12 cellular contexts compared by ENCODE assay signal in the genomic region with DNA sequence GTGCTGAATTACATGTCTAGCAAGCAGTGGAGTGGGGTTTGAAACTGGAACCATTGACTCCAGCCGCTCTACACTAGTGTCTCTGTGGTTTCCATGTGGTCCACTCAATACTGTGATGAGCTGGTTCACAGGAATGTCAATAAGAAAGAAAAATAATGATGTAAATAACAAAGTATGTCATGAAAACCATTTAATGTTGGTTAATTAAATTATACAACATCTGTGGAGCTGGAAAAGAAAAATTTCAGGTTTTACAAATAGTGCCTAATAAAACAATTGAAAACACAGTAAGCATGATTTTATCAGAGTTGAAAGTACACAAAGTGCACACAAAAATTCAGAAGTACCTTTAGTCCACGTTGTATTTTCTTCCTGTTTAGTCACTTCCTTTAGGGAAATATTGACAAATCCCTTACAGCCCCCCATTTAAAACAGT. TPM values are rescaled to one million over a fixed set of nuclear protein-coding genes. Genes with fewer than 3 reads are reported as not detected.
DNase-seq lines count a peak whose midpoint lies in the region; ATAC-seq, FAIRE-seq and TF ChIP-seq lines count a peak whose summit lies in the region.
"Had no signal": no experiment of that assay in that cellular context is flagged by ENCODE, and none has a peak within 500 bp of the region (broad histone marks: within the 10 kb centered on the region; RNA-seq: fewer than 3 reads in every experiment).

No MANE protein-coding gene starts in this region.

- H3K36me3 ChIP-seq in GM12878 (ENCODE audit: control insufficient read depth in 2 of 2, insufficient read depth in 2 of 2, low read length in 1 of 2) (no peaks in the 10 kb centered on the region), right lobe of liver (no peaks in the 10 kb centered on the region)

- BruUV-seq in GM12878 (replicated peaks; lab: Mats Ljungman, UMichigan) = no TSS peak

- TF ChIP-seq EP300 in GM12878 (IDR thresholded peaks at IDR 0.05; ENCODE audit: borderline replicate concordance in 1 of 2, control insufficient read depth in 1 of 2, low read depth in 2 of 2, low read length in 2 of 2) = no peak

- ATAC-seq in GM12878 = peak; percentile 68
- ATAC-seq in right lobe of liver = peak in 1 of 4 donors; percentile 81
- ATAC-seq in HG03097 (IDR thresholded peaks at IDR 0.05; ENCODE audit: low FRiP score, unreplicated experiment) = no peak

- no peak overlapping the region for H3K4me2 ChIP-seq in GM12878 (ENCODE audit: control insufficient read depth, insufficient read depth)

- no peak overlapping the region for H3K9ac ChIP-seq in GM12878 (ENCODE audit: control insufficient read depth, insufficient read depth, low read length)

- RAD21 ChIA-PET in GM12878 (lab: Charles Lee; ENCODE audit: unreplicated experiment) = interaction anchor here (1.4 to 1.6 kb wide), 2 partner anchors 29 to 32 kb away, joined by 3 to 4 read pairs; partner anchors contain the start of gene NAMPT

- H3K27ac ChIP-seq in GM12878 (ENCODE audit: control insufficient read depth, insufficient read depth) (no peak overlapping the region), right lobe of liver (peak overlapping the region in 2 of 3 donors; percentile 19 to 20)

- H2AFZ ChIP-seq in GM12878 (ENCODE audit: control insufficient read depth, low read depth, low read length) = peak overlapping the region; percentile 61

- intact Hi-C loops in GM12878 (cut with micrococcal nuclease; ENCODE audit: unreplicated experiment) (no loop called here), right lobe of liver (cut with DNase I) (no loop called here)

- TF ChIP-seq CTCF in AG10803 (conservative IDR thresholded peaks at IDR 0.05; ENCODE audit: low read length) (no peak), GM12878 (IDR thresholded peaks at IDR 0.05 in 2 of 3, conservative IDR thresholded peaks at IDR 0.05 in 1 of 3; ENCODE audit: control insufficient read depth in 2 of 3, extremely low read depth in 1 of 3, insufficient read depth in 1 of 3, low read depth in 3 of 3, low read length in 3 of 3) (no peak), right lobe of liver (IDR thresholded peaks at IDR 0.05) (no peak)

- no peaks in the 10 kb centered on the region for H4K20me1 ChIP-seq in GM12878 (ENCODE audit: control insufficient read depth, insufficient read depth)

- H3K9me3 ChIP-seq in GM12878 (replicated peaks; ENCODE audit: control insufficient read depth, insufficient read depth, low read length) = no peaks in the 10 kb centered on the region
- H3K9me3 ChIP-seq in right lobe of liver = no peaks in the 10 kb centered on the region

- H3K79me2 ChIP-seq in GM12878 (ENCODE audit: control insufficient read depth, insufficient read depth, low read length) = no peaks in the 10 kb centered on the region

- in situ Hi-C loops in GM12878 (cut with MboI) = no loop called here

- WGBS in GM12878 (ENCODE audit: insufficient coverage, insufficient replicate concordance, low lambda C conversion rate, missing lambda C conversion rate) = 50% methylated on average over 2 of the region's 2 CpGs
- WGBS in right lobe of liver (ENCODE audit: insufficient coverage, low coverage, low lambda C conversion rate, missing lambda C conversion rate) = 40% methylated on average over 2 of the region's 2 CpGs

- CTCF ChIA-PET in GM12878 (lab: Yijun Ruan, JAX) = interaction anchor here (1.5 kb wide), 1 partner anchor 133 kb away, joined by 4 read pairs; no protein-coding TSS in a partner anchor

- POLR2A ChIA-PET in GM12878 (lab: Charles Lee) = interaction anchor here (0.8 kb wide), 1 partner anchor 30 kb away, joined by 3 read pairs; no protein-coding TSS in a partner anchor

- H3K27me3 ChIP-seq in GM12878 (replicated peaks in 1 of 2; ENCODE audit: control insufficient read depth in 2 of 2, insufficient read depth in 2 of 2, low read length in 1 of 2) = no peaks in the 10 kb centered on the region
- no peaks in the 10 kb centered on the region for H3K27me3 ChIP-seq in right lobe of liver

- peak; percentile 82 for DNase-seq in AG10803 (ENCODE audit: low read depth)
- peak; percentile 18 for DNase-seq in HTR-8/SVneo (ENCODE audit: insufficient read length, low spot score)
- DNase-seq in GM12878 (ENCODE audit: low read depth, low spot score) = no peak
- DNase-seq in right lobe of liver = no peak
- no peak for DNase-seq in activated CD8-positive, alpha-beta memory T cell treated with anti-CD3 and anti-CD28 coated beads, Interleukin-2, amount 50 U/mL, for 4 hours
- no peak for DNase-seq in medulla oblongata (ENCODE audit: extremely low spot score)
- DNase-seq in cerebellar cortex (ENCODE audit: low spot score) = no peak
- DNase-seq: activated T-cell treated with anti-CD3 and anti-CD28 coated beads for 4 hours; Caco-2; NCI-H1105 treated with DMSO at 0.1 percent for 48 hours; stimulated activated CD4-positive, alpha-beta T cell treated with anti-CD3 and anti-CD28 coated beads, Interleukin-2, amount 100 ng/mL, for 48 hours had no signal

- TF ChIP-seq POLR2A in GM12878 (IDR thresholded peaks at IDR 0.05; ENCODE audit: low read depth, low read length) (no peak), right lobe of liver (IDR thresholded peaks at IDR 0.05) (no peak)

- H3K4me1 ChIP-seq in GM12878 (ENCODE audit: control insufficient read depth, insufficient read depth, low read length) (peaks cover 5% of the 10 kb centered on the region; the same call in 1 of the 2 replicates), right lobe of liver (no peaks in the 10 kb centered on the region)

- no peak for TF ChIP-seq RAD21 in GM12878 (IDR thresholded peaks at IDR 0.05; ENCODE audit: insufficient read depth, low read depth, low read length)

- no peak for FAIRE-seq in HTR-8/SVneo (lab: Jason Lieb, UNC)
- FAIRE-seq in GM12878 (lab: Jason Lieb, UNC) = no peak

- SMC1A ChIA-PET in GM12878 (lab: Charles Lee; ENCODE audit: uncharacterized antibody, unreplicated experiment) = interaction anchor here (1.1 to 1.6 kb wide), 2 partner anchors 19 to 25 kb away, joined by 3 to 4 read pairs; no protein-coding TSS in a partner anchor

- no peak overlapping the region for H3K4me3 ChIP-seq in AG10803 (ENCODE audit: low read length)
- H3K4me3 ChIP-seq in GM12878 = no peak overlapping the region
- no peak overlapping the region for H3K4me3 ChIP-seq in right lobe of liver

TF ChIP-seq in GM12878, 131 proteins besides CTCF, POLR2A, EP300 and RAD21:
- TF ChIP-seq, protein P1, sequence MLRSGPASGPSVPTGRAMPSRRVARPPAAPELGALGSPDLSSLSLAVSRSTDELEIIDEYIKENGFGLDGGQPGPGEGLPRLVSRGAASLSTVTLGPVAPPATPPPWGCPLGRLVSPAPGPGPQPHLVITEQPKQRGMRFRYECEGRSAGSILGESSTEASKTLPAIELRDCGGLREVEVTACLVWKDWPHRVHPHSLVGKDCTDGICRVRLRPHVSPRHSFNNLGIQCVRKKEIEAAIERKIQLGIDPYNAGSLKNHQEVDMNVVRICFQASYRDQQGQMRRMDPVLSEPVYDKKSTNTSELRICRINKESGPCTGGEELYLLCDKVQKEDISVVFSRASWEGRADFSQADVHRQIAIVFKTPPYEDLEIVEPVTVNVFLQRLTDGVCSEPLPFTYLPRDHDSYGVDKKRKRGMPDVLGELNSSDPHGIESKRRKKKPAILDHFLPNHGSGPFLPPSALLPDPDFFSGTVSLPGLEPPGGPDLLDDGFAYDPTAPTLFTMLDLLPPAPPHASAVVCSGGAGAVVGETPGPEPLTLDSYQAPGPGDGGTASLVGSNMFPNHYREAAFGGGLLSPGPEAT (IDR thresholded peaks at IDR 0.05; ENCODE audit: low read depth) = no peak
- TF ChIP-seq ZNF274 (IDR thresholded peaks at IDR 0.05; ENCODE audit: insufficient read depth, insufficient read length) (no peak), FOXM1 (IDR thresholded peaks at IDR 0.05; ENCODE audit: low read depth, low read length) (no peak), SMAD5 (IDR thresholded peaks at IDR 0.05; ENCODE audit: low read depth) (no peak), RUNX3 (IDR thresholded peaks at IDR 0.05; ENCODE audit: low read length) (peak; percentile 13; the same call in 1 of the 2 replicates)

RNA-seq across cellular contexts. Expression of gene NAMPT, which starts 28.7 kb away (rescaled TPM):
- 297 and 310 TPM in 2 replicates for total RNA-seq in GM12878 (2013; cell fraction: nucleolus; rRNA removed)
- total RNA-seq in GM12878 (2014; rRNA removed) = 70.4 and 89.2 TPM in 2 replicates
- 112 and 115 TPM in 2 replicates for total RNA-seq in GM12878 (2014; rRNA removed; fragmentation: Illumina TruSeq; extraction: Trizol)
- 97.0 and 102 TPM in 2 replicates for total RNA-seq in GM12878 (2021)
- polyA plus RNA-seq in GM12878 (2011; ENCODE audit: low read depth) = 32.0 TPM
- polyA plus RNA-seq in GM12878 (2011; rRNA removed) = 173 and 276 TPM in 2 replicates
- 44.5 and 59.5 TPM in 2 replicates for polyA plus RNA-seq in GM12878 (2011; cell fraction: cytosol; rRNA removed)
- 67.0 and 82.7 TPM in 2 replicates for polyA plus RNA-seq in GM12878 (2011; cell fraction: nucleus; rRNA removed)
- polyA plus RNA-seq in GM12878 (2012) = 61.5 and 107 TPM in 2 replicates
- polyA plus RNA-seq in GM12878 (2014; fragmentation: Illumina TruSeq; extraction: Trizol) = 96.3 and 122 TPM in 2 replicates
- polyA plus RNA-seq in GM12878 (2014; fragmentation: Nextera tagmentation; extraction: Ambion mirVana) = 10 to 100 TPM; 28.3 to 29.9 TPM
- 43.6 and 60.3 TPM in 2 replicates for polyA plus RNA-seq in GM12878 (2014; rRNA removed)
- 10 to 100 TPM; 67.5 to 79.6 TPM for polyA plus RNA-seq in GM12878 (2016; fragmentation: Nextera tagmentation; extraction: Ambion mirVana)
- polyA minus RNA-seq in GM12878 (2011; rRNA and poly(A)+ RNA removed) = 113 and 151 TPM in 2 replicates
- polyA minus RNA-seq in GM12878 (2011; cell fraction: cytosol; rRNA and poly(A)+ RNA removed) = 137 and 168 TPM in 2 replicates
- 153 and 201 TPM in 2 replicates for polyA minus RNA-seq in GM12878 (2011; cell fraction: nucleus; rRNA and poly(A)+ RNA removed)
- total RNA-seq in right lobe of liver = 100 to 1,000 TPM; 118 to 726 (median 515) TPM

Comparison
In these comparisons a context has a peak if more than half of its experiments do, and no peak if none do; other contexts are left out.
1. DNase-seq: peak in AG10803 (single experiment) and HTR-8/SVneo (single experiment); none in GM12878 (single experiment), right lobe of liver (0 of 3), activated CD8-positive, alpha-beta memory T cell treated with anti-CD3 and anti-CD28 coated beads, Interleukin-2, amount 50 U/mL, for 4 hours (single experiment), medulla oblongata (single experiment) and cerebellar cortex (single experiment).